9 cellular contexts compared by ENCODE assay signal in genomic region chr2:121748202-121748601, GRCh38.
DNase-seq lines count a peak whose midpoint lies in the region; ATAC-seq, FAIRE-seq and TF ChIP-seq lines count a peak whose summit lies in the region.
"Had no signal": no experiment of that assay in that cellular context is flagged by ENCODE, and none has a peak within 500 bp of the region (broad histone marks: within the 10 kb centered on the region; RNA-seq: fewer than 3 reads in every experiment).

No MANE protein-coding gene starts in this region.

- CTCF ChIA-PET in HEK293T (lab: Yijun Ruan, JAX): no interaction called here

- POLR2A ChIA-PET in HEK293T (lab: Yijun Ruan, JAX): no interaction called here

- no peaks in the 10 kb centered on the region for H3K36me3 ChIP-seq in GM06990 (ENCODE audit: control insufficient read depth, insufficient read depth, low read length)

- no peaks in the 10 kb centered on the region for H3K27me3 ChIP-seq in GM06990 (replicated peaks; ENCODE audit: control insufficient read depth, insufficient read depth, low read length)

- H3K4me3 ChIP-seq in GM06990 (replicated peaks; ENCODE audit: low read depth, low read length): no peak overlapping the region

- intact Hi-C loops in posterior cingulate gyrus (cut with DNase I): no loop called here

- FAIRE-seq in TTC549 (lab: Jason Lieb, UNC): peak; percentile 45

- no peak for DNase-seq in GM06990 (ENCODE audit: extremely low read depth, insufficient read length)
- DNase-seq in kidney tubule cell (ENCODE audit: low spot score): peak; percentile 58
- DNase-seq in superior temporal gyrus (ENCODE audit: extremely low spot score): no peak
- no peak for DNase-seq in HEK293T (ENCODE audit: extremely low spot score)
- DNase-seq in posterior cingulate gyrus: no peak
- DNase-seq: activated CD4-positive, alpha-beta T cell treated with anti-CD3 and anti-CD28 coated beads for 4 hours had no signal

- ATAC-seq in HG03354 (IDR thresholded peaks at IDR 0.05; ENCODE audit: poor library complexity, severe bottlenecking, unreplicated experiment) (peak; percentile 74), GM21526 (IDR thresholded peaks at IDR 0.05; ENCODE audit: low FRiP score, unreplicated experiment) (no peak)

- TF ChIP-seq CTCF in GM06990 (IDR thresholded peaks at IDR 0.05; ENCODE audit: insufficient read depth, low read length, poor library complexity, severe bottlenecking): peak; percentile 43

TF ChIP-seq in HEK293T, 16 proteins besides CTCF, POLR2A, EP300 and RAD21:
- TF ChIP-seq TARDBP (IDR thresholded peaks at IDR 0.05) (no peak), SP1 (IDR thresholded peaks at IDR 0.05) (no peak), ELF4 (IDR thresholded peaks at IDR 0.05) (no peak), CTBP1 (IDR thresholded peaks at IDR 0.05; ENCODE audit: borderline replicate concordance) (no peak), FOXM1 (IDR thresholded peaks at IDR 0.05; ENCODE audit: borderline replicate concordance) (no peak), LEF1 (IDR thresholded peaks at IDR 0.05; ENCODE audit: borderline replicate concordance) (no peak), L3MBTL2 (conservative IDR thresholded peaks at IDR 0.05) (no peak), HDGF (IDR thresholded peaks at IDR 0.05; ENCODE audit: borderline replicate concordance) (no peak), ZNF384 (IDR thresholded peaks at IDR 0.05) (no peak), NFRKB (IDR thresholded peaks at IDR 0.05) (no peak), ARNT (IDR thresholded peaks at IDR 0.05) (no peak), FOXA1 (IDR thresholded peaks at IDR 0.05) (no peak), FOXK2 (IDR thresholded peaks at IDR 0.05) (no peak), BHLHE40 (IDR thresholded peaks at IDR 0.05; ENCODE audit: borderline replicate concordance) (no peak), SUZ12 (IDR thresholded peaks at IDR 0.05) (no peak)
- TF ChIP-seq, protein P1, sequence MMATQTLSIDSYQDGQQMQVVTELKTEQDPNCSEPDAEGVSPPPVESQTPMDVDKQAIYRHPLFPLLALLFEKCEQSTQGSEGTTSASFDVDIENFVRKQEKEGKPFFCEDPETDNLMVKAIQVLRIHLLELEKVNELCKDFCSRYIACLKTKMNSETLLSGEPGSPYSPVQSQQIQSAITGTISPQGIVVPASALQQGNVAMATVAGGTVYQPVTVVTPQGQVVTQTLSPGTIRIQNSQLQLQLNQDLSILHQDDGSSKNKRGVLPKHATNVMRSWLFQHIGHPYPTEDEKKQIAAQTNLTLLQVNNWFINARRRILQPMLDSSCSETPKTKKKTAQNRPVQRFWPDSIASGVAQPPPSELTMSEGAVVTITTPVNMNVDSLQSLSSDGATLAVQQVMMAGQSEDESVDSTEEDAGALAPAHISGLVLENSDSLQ (IDR thresholded peaks at IDR 0.05): no peak
TF ChIP-seq in HEK293T: peak in this region for 0.
